9 cellular contexts compared by ENCODE assay signal in genomic region chr1:169326644-169327316, GRCh38. TPM values are rescaled to one million over a fixed set of nuclear protein-coding genes. Genes with fewer than 3 reads are reported as not detected.
DNase-seq lines count a peak whose midpoint lies in the region; ATAC-seq and TF ChIP-seq lines count a peak whose summit lies in the region.
"Had no signal": no experiment of that assay in that cellular context is flagged by ENCODE, and none has a peak within 500 bp of the region (broad histone marks: within the 10 kb centered on the region; RNA-seq: fewer than 3 reads in every experiment).

No MANE protein-coding gene starts in this region.

- TF ChIP-seq CTCF in esophagus squamous epithelium (IDR thresholded peaks at IDR 0.05): no peak

- TF ChIP-seq POLR2A in esophagus squamous epithelium (IDR thresholded peaks at IDR 0.05): no peak

- H3K4me1 ChIP-seq in esophagus squamous epithelium: no peaks in the 10 kb centered on the region

- H3K27ac ChIP-seq in esophagus squamous epithelium: no peak overlapping the region

- H3K9me3 ChIP-seq in esophagus squamous epithelium: no peaks in the 10 kb centered on the region

- H3K4me3 ChIP-seq in skeletal muscle cell (ENCODE audit: low read depth, low read length): no peak overlapping the region
- H3K4me3 ChIP-seq in esophagus squamous epithelium: no peak overlapping the region
- H3K4me3 ChIP-seq: lung had no signal

- H3K27me3 ChIP-seq in esophagus squamous epithelium: no peaks in the 10 kb centered on the region

- DNase-seq in activated CD4-positive, CD25-positive, alpha-beta regulatory T cell treated with anti-CD3 and anti-CD28 coated beads, Interleukin-2, amount 50 U/mL, for 72 hours: no peak
- DNase-seq in skeletal muscle cell (ENCODE audit: low read depth): peak; percentile 4
- DNase-seq in NCI-H510A treated with DMSO at 0.1 percent for 48 hours (lab: John Stamatoyannopoulos, UW): no peak
- DNase-seq in NCI-H1694 (lab: John Stamatoyannopoulos, UW): no peak
- no peak for DNase-seq in esophagus squamous epithelium (lab: John Stamatoyannopoulos, UW)

- intact Hi-C loops in esophagus squamous epithelium (cut with DNase I): no loop called here

- H3K36me3 ChIP-seq in esophagus squamous epithelium: no peaks in the 10 kb centered on the region

- ATAC-seq in activated CD4-positive, CD25-positive, alpha-beta regulatory T cell treated with anti-CD3 and anti-CD28 coated beads, Interleukin-2, amount 50 U/mL, for 24 hours: peak; percentile 98
- ATAC-seq in HG02884 (IDR thresholded peaks at IDR 0.05; ENCODE audit: unreplicated experiment) (peak; percentile 97), SK-N-SH treated with all-trans-retinoic acid at 6 μM for 48 hours (peak; percentile 87)

TF ChIP-seq in SK-N-SH treated with all-trans-retinoic acid at 6 μM for 48 hours, 23 proteins besides CTCF, POLR2A, EP300 and RAD21:
- no peak for TF ChIP-seq GLIS3 (CRISPR knock-in tag; IDR thresholded peaks at IDR 0.05)
- TF ChIP-seq BACH2 (CRISPR knock-in tag; IDR thresholded peaks at IDR 0.05; ENCODE audit: borderline replicate concordance): no peak
- no peak for TF ChIP-seq ZNF8 (CRISPR knock-in tag; IDR thresholded peaks at IDR 0.05)
- no peak for TF ChIP-seq RARB (CRISPR knock-in tag; IDR thresholded peaks at IDR 0.05)
- no peak for TF ChIP-seq TCF4 (CRISPR knock-in tag; IDR thresholded peaks at IDR 0.05; ENCODE audit: borderline replicate concordance)
- no peak for TF ChIP-seq ZFP30 (CRISPR knock-in tag; IDR thresholded peaks at IDR 0.05)
- no peak for TF ChIP-seq ZFP3 (CRISPR knock-in tag; IDR thresholded peaks at IDR 0.05)
- TF ChIP-seq POU6F1 (CRISPR knock-in tag; IDR thresholded peaks at IDR 0.05; ENCODE audit: borderline replicate concordance, low read depth): no peak
- TF ChIP-seq CREB5 (CRISPR knock-in tag; IDR thresholded peaks at IDR 0.05; ENCODE audit: low read depth): no peak
- no peak for TF ChIP-seq CSDC2 (CRISPR knock-in tag; IDR thresholded peaks at IDR 0.05)
- no peak for TF ChIP-seq ZNF565 (CRISPR knock-in tag; conservative IDR thresholded peaks at IDR 0.05; ENCODE audit: low read depth)
- no peak for TF ChIP-seq ISL1 (CRISPR knock-in tag; IDR thresholded peaks at IDR 0.05)
- TF ChIP-seq CSRNP3 (CRISPR knock-in tag; IDR thresholded peaks at IDR 0.05): no peak
- no peak for TF ChIP-seq ESRRG (CRISPR knock-in tag; IDR thresholded peaks at IDR 0.05)
TF ChIP-seq in SK-N-SH treated with all-trans-retinoic acid at 6 μM for 48 hours: peak in this region for 0.

RNA-seq across cellular contexts. Expression of gene NME7, which starts 40.8 kb away (rescaled TPM):
- total RNA-seq in esophagus squamous epithelium: 10 to 100 TPM in 1 of 4 donors, 1 to 10 TPM in 3; 5.7 to 10.7 (median 7.4) TPM

RNA-seq across cellular contexts. Expression of gene BLZF1, which starts 41.2 kb away (rescaled TPM):
- 10 to 100 TPM; 25.7 to 44.6 (median 37.7) TPM for total RNA-seq in esophagus squamous epithelium
